Comparison of ENCODE assay signal across 16 cellular contexts in the genomic region with DNA sequence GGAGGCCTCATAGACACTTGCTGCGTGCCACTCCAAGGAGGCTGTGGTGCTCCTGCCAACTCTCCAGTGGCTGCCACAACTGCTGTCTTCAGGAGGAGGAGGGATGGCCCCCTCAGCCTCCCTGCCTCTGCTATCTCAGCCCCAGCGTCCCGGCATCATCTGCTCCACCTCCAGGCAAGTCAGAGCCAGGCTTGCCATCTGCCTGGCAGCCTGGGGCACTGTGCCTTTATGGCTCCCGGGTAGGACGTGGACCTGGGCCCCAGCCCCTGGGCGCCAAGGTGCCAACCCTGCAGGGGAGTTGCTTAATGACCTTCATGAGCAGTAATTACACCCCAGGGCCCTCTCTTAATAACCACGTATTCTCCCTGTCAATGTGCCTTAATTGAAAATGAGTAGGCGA.
DNase-seq lines count a peak whose midpoint lies in the region; TF ChIP-seq lines count a peak whose summit lies in the region.
"Had no signal": no experiment of that assay in that cellular context is flagged by ENCODE, and none has a peak within 500 bp of the region (broad histone marks: within the 10 kb centered on the region; RNA-seq: fewer than 3 reads in every experiment).

No MANE protein-coding gene starts in this region.

- no peak for TF ChIP-seq CTCF in uterus (IDR thresholded peaks at IDR 0.05)

- CTCF ChIA-PET in activated naive CD4-positive, alpha-beta T cell treated with anti-CD3 and anti-CD28 coated beads, Interleukin-2, amount 10 ng/mL, durations not matched to agents 7 days and 5 days (lab: Charles Lee) = interaction anchor here (1.4 kb wide), 1 partner anchor 65 kb away, joined by 4 read pairs; no protein-coding TSS in a partner anchor

- no peak overlapping the region for H3K4me3 ChIP-seq in uterus
- H3K4me3 ChIP-seq: GM12878, HAP-1, SK-N-MC had no signal

- intact Hi-C loops in uterus (cut with DNase I; ENCODE audit: low total_unique reads) = no loop called here

- peaks cover 4 to 11% of the 10 kb centered on the region in 2 donors for H3K4me1 ChIP-seq in uterus
- H3K4me1 ChIP-seq: HAP-1 had no signal

- H3K36me3 Mint-ChIP-seq in activated naive CD4-positive, alpha-beta T cell treated with anti-CD3 and anti-CD28 coated beads, Interleukin-2, amount 10 ng/mL, durations not matched to agents 7 days and 5 days = no peaks in the 10 kb centered on the region
- H3K36me3 Mint-ChIP-seq: T-cell had no signal

- peaks cover 24% of the 10 kb centered on the region for H3K27me3 Mint-ChIP-seq in activated naive CD4-positive, alpha-beta T cell treated with anti-CD3 and anti-CD28 coated beads, Interleukin-2, amount 10 ng/mL, durations not matched to agents 7 days and 5 days
- H3K27me3 Mint-ChIP-seq: T-cell had no signal

- no peaks in the 10 kb centered on the region for H3K9me3 ChIP-seq in uterus
- H3K9me3 ChIP-seq: HAP-1 had no signal

- H3K27me3 ChIP-seq in uterus = no peaks in the 10 kb centered on the region

- H3K9me3 Mint-ChIP-seq in activated naive CD4-positive, alpha-beta T cell treated with anti-CD3 and anti-CD28 coated beads, Interleukin-2, amount 10 ng/mL, durations not matched to agents 7 days and 5 days = peaks cover 2% of the 10 kb centered on the region
- H3K9me3 Mint-ChIP-seq: T-cell had no signal

- H3K36me3 ChIP-seq in uterus = no peaks in the 10 kb centered on the region
- H3K36me3 ChIP-seq: HAP-1 had no signal

- peaks cover 5% of the 10 kb centered on the region for H3K4me1 Mint-ChIP-seq in activated naive CD4-positive, alpha-beta T cell treated with anti-CD3 and anti-CD28 coated beads, Interleukin-2, amount 10 ng/mL, durations not matched to agents 7 days and 5 days

- peak overlapping the region; percentile 10 to 66 for H3K27ac ChIP-seq in uterus
- H3K27ac ChIP-seq: C4-2B, HL-60, SK-N-MC had no signal

- H3K4me3 Mint-ChIP-seq in activated naive CD4-positive, alpha-beta T cell treated with anti-CD3 and anti-CD28 coated beads, Interleukin-2, amount 10 ng/mL, durations not matched to agents 7 days and 5 days = no peak overlapping the region
- H3K4me3 Mint-ChIP-seq: T-cell had no signal

- no peak overlapping the region for H3K27ac Mint-ChIP-seq in activated naive CD4-positive, alpha-beta T cell treated with anti-CD3 and anti-CD28 coated beads, Interleukin-2, amount 10 ng/mL, durations not matched to agents 7 days and 5 days
- H3K27ac Mint-ChIP-seq: T-cell had no signal

- peak; percentile 57 to 63 for DNase-seq in NCI-H524 (lab: John Stamatoyannopoulos, UW)
- no peak for DNase-seq in NCI-H524 treated with DMSO at 0.1 percent for 48 hours (lab: John Stamatoyannopoulos, UW)
- peak; percentile 65 to 90 for DNase-seq in NCI-H2081 (lab: John Stamatoyannopoulos, UW)
- peak; percentile 66 for DNase-seq in NCI-H748 (lab: John Stamatoyannopoulos, UW; ENCODE audit: unreplicated experiment)
- DNase-seq in uterus = no peak
- DNase-seq in NCI-H2107 (lab: John Stamatoyannopoulos, UW) = no peak
- DNase-seq in epidermal melanocyte (ENCODE audit: insufficient read length, low spot score) = no peak
- DNase-seq in activated naive CD4-positive, alpha-beta T cell treated with anti-CD3 and anti-CD28 coated beads, Interleukin-2, amount 10 ng/mL, durations not matched to agents 7 days and 5 days = no peak
- DNase-seq: DMS53, NCI-H2029 treated with DMSO at 0.1 percent for 48 hours, T-cell had no signal

- no peak for TF ChIP-seq POLR2A in uterus (IDR thresholded peaks at IDR 0.05)

Comparison
In these comparisons a context has a peak if more than half of its experiments do, and no peak if none do; other contexts are left out.
1. DNase-seq: peak in NCI-H524 (2 of 2), NCI-H2081 (2 of 2) and NCI-H748 (single experiment); none in NCI-H524 treated with DMSO at 0.1 percent for 48 hours (single experiment), uterus (0 of 2), NCI-H2107 (single experiment), epidermal melanocyte (single experiment) and activated naive CD4-positive, alpha-beta T cell treated with anti-CD3 and anti-CD28 coated beads, Interleukin-2, amount 10 ng/mL, durations not matched to agents 7 days and 5 days (single experiment).